ENCODE assay signal across 8 cellular contexts in the genomic region with DNA sequence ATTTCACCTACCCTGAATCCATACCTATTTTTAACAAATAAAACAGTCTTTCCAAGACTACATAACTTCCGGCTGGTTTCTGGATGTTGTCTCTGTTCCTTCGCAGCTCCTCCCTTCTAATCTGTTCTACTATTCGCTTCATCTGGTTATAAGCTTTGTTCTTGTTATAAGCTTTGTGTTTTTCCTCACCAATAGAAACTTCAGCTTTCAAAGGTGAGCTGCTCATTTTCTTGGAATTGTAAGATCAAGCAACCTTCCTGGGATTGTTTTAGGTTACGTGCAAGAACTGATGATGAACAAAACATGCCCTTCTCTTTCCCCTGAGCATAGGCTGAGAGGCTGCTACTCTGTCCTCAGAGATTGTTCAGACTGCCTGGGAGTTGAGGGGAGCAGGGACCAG. TPM values are rescaled to one million over a fixed set of nuclear protein-coding genes. Genes with fewer than 3 reads are reported as not detected.
DNase-seq lines count a peak whose midpoint lies in the region; ATAC-seq, FAIRE-seq and TF ChIP-seq lines count a peak whose summit lies in the region.

No MANE protein-coding gene starts in this region.

- no peaks in the 10 kb centered on the region for H3K36me3 ChIP-seq in CD8-positive, alpha-beta T cell (ENCODE audit: insufficient read depth, low read length)
- H3K36me3 ChIP-seq in NT2/D1 (ENCODE audit: insufficient read depth, insufficient read length, low read length) = no peaks in the 10 kb centered on the region
- H3K36me3 ChIP-seq in endocrine pancreas (ENCODE audit: control insufficient read depth, insufficient read depth, low read length) = no peaks in the 10 kb centered on the region
- no peaks in the 10 kb centered on the region for H3K36me3 ChIP-seq in neuronal stem cell (replicated peaks in 1 of 2; ENCODE audit: control insufficient read depth in 2 of 2, insufficient read depth in 2 of 2, low read length in 2 of 2)

- H3K9me3 Mint-ChIP-seq in CD8-positive, alpha-beta T cell = no peaks in the 10 kb centered on the region

- peaks cover 36% of the 10 kb centered on the region for H3K4me1 Mint-ChIP-seq in CD8-positive, alpha-beta T cell (ENCODE audit: low read depth)

- H3K4me1 ChIP-seq in CD8-positive, alpha-beta T cell (ENCODE audit: insufficient read depth, low read length) = peaks cover 11% of the 10 kb centered on the region
- H3K4me1 ChIP-seq in NT2/D1 (ENCODE audit: insufficient read depth, insufficient read length) (peaks cover 5% of the 10 kb centered on the region), endocrine pancreas (ENCODE audit: control insufficient read depth, insufficient read depth, low read length) (peaks cover 5% of the 10 kb centered on the region), neuronal stem cell (ENCODE audit: control insufficient read depth in 2 of 2, insufficient read depth in 1 of 2, low read depth in 1 of 2, low read length in 2 of 2) (peaks cover 7 to 8% of the 10 kb centered on the region in 2 donors)

- H3K27me3 ChIP-seq in CD8-positive, alpha-beta T cell (ENCODE audit: insufficient read depth, low read length) = no peaks in the 10 kb centered on the region
- H3K27me3 ChIP-seq in NT2/D1 (ENCODE audit: insufficient read depth, insufficient read length) = peaks cover 63% of the 10 kb centered on the region
- H3K27me3 ChIP-seq in endocrine pancreas (ENCODE audit: control insufficient read depth, insufficient read depth, low read length) = no peaks in the 10 kb centered on the region
- peaks cover 2 to 20% (median 19%) of the 10 kb centered on the region in 3 experiments for H3K27me3 ChIP-seq in neuronal stem cell (ENCODE audit: control insufficient read depth in 3 of 3, insufficient read depth in 3 of 3, low read depth in 1 of 3, low read length in 3 of 3)

- H3K9ac ChIP-seq in NT2/D1 (ENCODE audit: insufficient read length, low read depth) = no peak overlapping the region
- peak overlapping the region; percentile 47 for H3K9ac ChIP-seq in endocrine pancreas (ENCODE audit: control insufficient read depth, insufficient read depth, low read length)
- H3K9ac ChIP-seq in neuronal stem cell (ENCODE audit: low read depth, low read length, poor library complexity) = no peak overlapping the region

- no peak overlapping the region for H4K91ac ChIP-seq in neuronal stem cell (ENCODE audit: low read depth, low read length, poor library complexity)

- peak overlapping the region; percentile 98 for H2AFZ ChIP-seq in neuronal stem cell (ENCODE audit: low read length)

- peak overlapping the region; percentile 69 for H3K27ac Mint-ChIP-seq in CD8-positive, alpha-beta T cell

- H4K8ac ChIP-seq in neuronal stem cell (ENCODE audit: low read depth, low read length) = no peak overlapping the region

- TF ChIP-seq CTCF in CD8-positive, alpha-beta T cell (IDR thresholded peaks at IDR 0.05) = no peak

- no peak overlapping the region for H2BK5ac ChIP-seq in neuronal stem cell (ENCODE audit: low read length)

- no peak overlapping the region for H3K23ac ChIP-seq in neuronal stem cell (ENCODE audit: low read depth, low read length, poor library complexity)

- no peak for DNase-seq in CD8-positive, alpha-beta T cell
- no peak for DNase-seq in NT2/D1 (ENCODE audit: low read depth, low spot score)
- DNase-seq in neuronal stem cell (ENCODE audit: low spot score) = no peak
- no peak for DNase-seq in NCI-H146 (lab: John Stamatoyannopoulos, UW)
- no peak for DNase-seq in GM19238 (ENCODE audit: insufficient read length, low spot score)
- no peak for DNase-seq in HTR-8/SVneo (ENCODE audit: insufficient read length, low spot score)

- no peak overlapping the region for H2BK15ac ChIP-seq in neuronal stem cell (ENCODE audit: low read length)

- H2BK12ac ChIP-seq in neuronal stem cell (ENCODE audit: low read length) = no peak overlapping the region

- H3K36me3 Mint-ChIP-seq in CD8-positive, alpha-beta T cell = peaks cover 3% of the 10 kb centered on the region

- H3K14ac ChIP-seq in neuronal stem cell (ENCODE audit: low read length) = no peak overlapping the region

- intact Hi-C loops in CD8-positive, alpha-beta T cell (cut with DNase I, micrococcal nuclease) = loop anchor here in 1 of 2 experiments (5.0 kb wide), 2 partner anchors 128 to 148 kb away; no protein-coding TSS in a partner anchor

- no peaks in the 10 kb centered on the region for H3K9me3 ChIP-seq in CD8-positive, alpha-beta T cell (ENCODE audit: low read length)
- H3K9me3 ChIP-seq in NT2/D1 (ENCODE audit: insufficient read depth, low read length) (no peaks in the 10 kb centered on the region), endocrine pancreas (ENCODE audit: control insufficient read depth, low read length) (no peaks in the 10 kb centered on the region), neuronal stem cell (replicated peaks in 1 of 2; ENCODE audit: control insufficient read depth in 2 of 2, insufficient read depth in 1 of 2, low read depth in 1 of 2, low read length in 2 of 2) (peaks cover 0 to 2% of the 10 kb centered on the region in 2 donors)

- H3K4ac ChIP-seq in neuronal stem cell (ENCODE audit: low read length) = no peak overlapping the region

- H3K79me1 ChIP-seq in neuronal stem cell (ENCODE audit: low read depth, low read length) = peaks cover 2% of the 10 kb centered on the region

- ATAC-seq in CD8-positive, alpha-beta T cell = no peak
- no peak for ATAC-seq in GM19397 (IDR thresholded peaks at IDR 0.05; ENCODE audit: unreplicated experiment)

- CTCF ChIA-PET in CD8-positive, alpha-beta T cell (lab: Charles Lee) = interaction anchor here (0.9 to 2.4 kb wide), 2 partner anchors 32 to 90 kb away, joined by 3 to 11 read pairs; partner anchors contain the start of gene SIRT5

- no peak for FAIRE-seq in HTR-8/SVneo (lab: Jason Lieb, UNC)

- no peak overlapping the region for H2BK120ac ChIP-seq in neuronal stem cell (ENCODE audit: low read depth, low read length)

- peak overlapping the region; percentile 100 for H3K4me2 ChIP-seq in neuronal stem cell (ENCODE audit: insufficient read depth, low read length, poor library complexity, severe bottlenecking)

- H3K27me3 Mint-ChIP-seq in CD8-positive, alpha-beta T cell (ENCODE audit: low read depth) = peaks cover 7% of the 10 kb centered on the region

- peak overlapping the region; percentile 85 for H3K4me3 Mint-ChIP-seq in CD8-positive, alpha-beta T cell

- H3K4me3 ChIP-seq in CD8-positive, alpha-beta T cell (ENCODE audit: low read depth, low read length) = peak overlapping the region; percentile 73
- H3K4me3 ChIP-seq in NT2/D1 (ENCODE audit: insufficient read length, low read depth) (peak overlapping the region; percentile 63), endocrine pancreas (ENCODE audit: control insufficient read depth, insufficient read depth, low read length) (peak overlapping the region; percentile 86), neuronal stem cell (ENCODE audit: low read length in 2 of 2) (peak overlapping the region; percentile 60 to 81)

- WGBS in neuronal stem cell (ENCODE audit: extremely low coverage in 2 of 2, insufficient read length in 2 of 2, insufficient replicate concordance in 1 of 2), 2 donors = no CpG with 5 or more reads among the region's 4 CpGs

- no peak overlapping the region for H2AK5ac ChIP-seq in neuronal stem cell (ENCODE audit: low read depth, low read length)

- POLR2A ChIA-PET in CD8-positive, alpha-beta T cell (lab: Charles Lee) = interaction anchor here (0.6 kb wide), 1 partner anchor 153 kb away, joined by 3 read pairs; no protein-coding TSS in a partner anchor

- H3K27ac ChIP-seq in CD8-positive, alpha-beta T cell (ENCODE audit: low read depth, low read length) = peak overlapping the region; percentile 3
- H3K27ac ChIP-seq in neuronal stem cell (replicated peaks; ENCODE audit: low read length) = no peak overlapping the region

- H3K18ac ChIP-seq in neuronal stem cell (ENCODE audit: low read length) = no peak overlapping the region

RNA-seq across cellular contexts. Expression of gene GFOD1, which starts 2.1 kb away (rescaled TPM):
- 1 to 10 TPM; 5.6 to 7.6 TPM for total RNA-seq in CD8-positive, alpha-beta T cell
- polyA plus RNA-seq in neuronal stem cell (2013, experiment 1 of 2) = 1.3 TPM
- polyA plus RNA-seq in neuronal stem cell (2013, experiment 2 of 2) = 1.4 TPM
